ENCODE assay signal across 34 cellular contexts in the genomic region with DNA sequence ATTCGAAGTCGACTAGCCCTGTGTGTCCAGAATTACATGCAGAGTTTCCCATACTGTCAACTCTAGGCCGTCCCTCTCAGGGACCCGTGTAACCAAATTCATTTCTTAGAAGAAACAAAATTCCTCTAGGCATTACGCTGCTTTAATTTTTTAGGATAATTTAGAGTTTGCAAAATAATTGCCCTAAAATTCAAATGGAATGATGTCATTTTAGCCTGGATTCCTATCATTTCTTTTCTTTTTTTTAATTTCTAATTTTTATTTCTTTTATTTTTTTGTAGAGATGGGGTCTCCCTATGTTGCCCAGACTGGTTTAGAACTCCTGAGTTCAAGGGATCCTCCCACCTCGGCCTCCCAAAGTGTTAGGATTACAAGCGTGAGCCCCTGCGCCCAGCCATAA. TPM values are rescaled to one million over a fixed set of nuclear protein-coding genes. Genes with fewer than 3 reads are reported as not detected.
"Had no signal": no experiment of that assay in that cellular context is flagged by ENCODE, and none has a peak within 500 bp of the region (broad histone marks: within the 10 kb centered on the region; RNA-seq: fewer than 3 reads in every experiment).

No MANE protein-coding gene starts in this region.

- H3K4me1 ChIP-seq: psoas muscle, thyroid gland, tibial nerve, upper lobe of left lung, vagina had no signal

- H3K27me3 ChIP-seq: ovary, thyroid gland, upper lobe of left lung, vagina had no signal

- H3K4me3 ChIP-seq: ovary, psoas muscle, skin epidermis, smooth muscle cell, spleen, thoracic aorta, thyroid gland, tibial nerve, upper lobe of left lung, vagina had no signal

- FAIRE-seq: urothelium cell line had no signal

- H3K9me3 ChIP-seq: ovary, thyroid gland, vagina had no signal

- H3K36me3 ChIP-seq: ovary, spleen, thoracic aorta, thyroid gland, tibial nerve, upper lobe of left lung, vagina had no signal

- DNase-seq: nephron progenitor cell; occipital lobe; stimulated activated CD4-positive, alpha-beta T cell treated with anti-CD3 and anti-CD28 coated beads, Interleukin-12 subunit alpha, Interleukin-12 subunit beta, amount 100 ng/mL, for 4 hours; stimulated activated CD4-positive, alpha-beta T cell treated with anti-CD3 and anti-CD28 coated beads, Interleukin-1b, Interleukin-23, amount 100 ng/mL, for 48 hours; stimulated activated CD4-positive, alpha-beta T cell treated with anti-CD3 and anti-CD28 coated beads, Interleukin-4, amount 100 ng/mL, for 1 hour; stimulated activated CD4-positive, alpha-beta T cell treated with anti-CD3 and anti-CD28 coated beads, Interleukin-4, amount 100 ng/mL, for 4 hours; stimulated activated CD8-positive, alpha-beta memory T cell treated with anti-CD3 and anti-CD28 coated beads, Interleukin-4, amount 100 ng/mL, for 48 hours; stimulated activated naive CD4-positive, alpha-beta T cell; stimulated activated naive CD8-positive, alpha-beta T cell treated with anti-CD3 and anti-CD28 coated beads, Interleukin-15, amount 100 ng/mL, for 72 hours; stimulated activated naive CD8-positive, alpha-beta T cell treated with anti-CD3 and anti-CD28 coated beads, Interleukin-15, Interleukin-2, amounts not matched to agents 100 U/mL and 50 U/mL, for 24 hours; thyroid gland; trophoblast cell had no signal

- H3K9ac ChIP-seq: parathyroid adenoma had no signal

- H3K4me2 ChIP-seq: smooth muscle cell had no signal

- H3K27ac ChIP-seq: ovary, parathyroid adenoma, psoas muscle, skin epidermis, spleen, thoracic aorta, thyroid gland, tibial nerve, upper lobe of left lung, vagina had no signal

- H2AFZ ChIP-seq: parathyroid adenoma had no signal

RNA-seq across cellular contexts. Expression of gene ATP4B, which starts 1.3 kb away (rescaled TPM):
- total RNA-seq: naive thymus-derived CD8-positive, alpha-beta T cell; natural killer cell treated with Interleukin-12 subunit alpha and Interleukin-12 subunit beta and Interleukin-15 and Interleukin-18, amount 100 ng/mL, for 72 hours; neural crest cell; occipital lobe; osteoblast; progenitor cell of endocrine pancreas; psoas muscle; renal cortical epithelial cell; right cardiac atrium; sciatic nerve; smooth muscle cell; subcutaneous adipose tissue; temporal lobe; thyroid gland; tibial nerve; upper lobe of left lung; ureter; vagina had no signal
- polyA plus RNA-seq: naive thymus-derived CD8-positive, alpha-beta T cell; ovary; right cardiac atrium; smooth muscle cell had no signal

RNA-seq across cellular contexts. Expression of gene GRK1, which starts 7.7 kb away (rescaled TPM):
- total RNA-seq: naive thymus-derived CD8-positive, alpha-beta T cell; occipital lobe; osteoblast; renal cortical epithelial cell; smooth muscle cell; spleen; subcutaneous adipose tissue; thoracic aorta; tibial nerve; ureter; vagina had no signal
- polyA plus RNA-seq: naive thymus-derived CD8-positive, alpha-beta T cell; psoas muscle; smooth muscle cell; spleen had no signal
